Comparison of ENCODE assay signal across 1 cellular context in genomic region chr17:11805952-11806351, GRCh38.
TF ChIP-seq lines count a peak whose summit lies in the region.

No MANE protein-coding gene starts in this region.

TF ChIP-seq in HepG2, 621 proteins besides CTCF, POLR2A, EP300 and RAD21 (continued from another document):
- TF ChIP-seq MLX (CRISPR knock-in tag; IDR thresholded peaks at IDR 0.05) (no peak), MAFF (IDR thresholded peaks at IDR 0.05; ENCODE audit: low read depth, low read length) (peak; percentile 70), ZNF782 (CRISPR knock-in tag; IDR thresholded peaks at IDR 0.05; ENCODE audit: borderline replicate concordance) (no peak), GABPB1 (CRISPR knock-in tag; IDR thresholded peaks at IDR 0.05) (no peak), KAT7 (CRISPR knock-in tag; IDR thresholded peaks at IDR 0.05; ENCODE audit: borderline replicate concordance) (no peak), CBFB (CRISPR knock-in tag; IDR thresholded peaks at IDR 0.05) (no peak), MAFK (conservative IDR thresholded peaks at IDR 0.05 in 1 of 2, IDR thresholded peaks at IDR 0.05 in 1 of 2; ENCODE audit: low read length in 2 of 2) (peak; percentile 76 to 86)
